2 cellular contexts compared by ENCODE assay signal in the genomic region with DNA sequence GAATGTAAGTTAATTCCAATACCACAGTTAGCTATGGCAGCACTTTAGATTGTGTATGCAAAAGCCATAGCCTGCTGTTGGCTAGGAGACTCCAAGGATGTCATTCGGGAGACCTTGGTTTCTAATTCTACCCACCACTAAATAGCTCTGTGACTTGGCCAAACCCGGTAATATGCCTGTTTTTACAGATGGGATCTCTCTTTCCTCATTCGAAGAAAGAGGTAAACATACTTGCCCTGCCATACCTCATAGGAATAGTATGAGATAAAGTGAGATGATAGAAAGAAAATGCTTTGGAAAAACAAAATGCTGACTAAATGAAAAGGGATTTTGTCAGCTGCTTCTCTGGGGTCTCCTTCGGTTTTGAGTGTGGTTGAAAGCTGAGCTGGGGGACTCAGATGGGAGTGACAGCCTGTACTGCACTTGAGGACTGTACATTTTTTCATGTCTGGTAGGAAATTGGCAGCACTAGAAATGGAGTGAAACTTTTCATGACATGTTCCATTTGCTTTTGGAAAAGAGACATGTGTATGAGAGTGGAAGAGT.
TF ChIP-seq lines count a peak whose summit lies in the region.

No MANE protein-coding gene starts in this region.

TF ChIP-seq in SK-N-SH, 30 proteins besides CTCF, POLR2A, EP300 and RAD21:
- no peak for TF ChIP-seq MXI1 (IDR thresholded peaks at IDR 0.05; ENCODE audit: low read depth, low read length)
- peak; percentile 7; the same call in 1 of the 2 replicates for TF ChIP-seq TCF12 (IDR thresholded peaks at IDR 0.05)

TF ChIP-seq in SK-N-SH treated with all-trans-retinoic acid at 6 μM for 48 hours, 23 proteins besides CTCF, POLR2A, EP300 and RAD21:
- TF ChIP-seq, protein P1, sequence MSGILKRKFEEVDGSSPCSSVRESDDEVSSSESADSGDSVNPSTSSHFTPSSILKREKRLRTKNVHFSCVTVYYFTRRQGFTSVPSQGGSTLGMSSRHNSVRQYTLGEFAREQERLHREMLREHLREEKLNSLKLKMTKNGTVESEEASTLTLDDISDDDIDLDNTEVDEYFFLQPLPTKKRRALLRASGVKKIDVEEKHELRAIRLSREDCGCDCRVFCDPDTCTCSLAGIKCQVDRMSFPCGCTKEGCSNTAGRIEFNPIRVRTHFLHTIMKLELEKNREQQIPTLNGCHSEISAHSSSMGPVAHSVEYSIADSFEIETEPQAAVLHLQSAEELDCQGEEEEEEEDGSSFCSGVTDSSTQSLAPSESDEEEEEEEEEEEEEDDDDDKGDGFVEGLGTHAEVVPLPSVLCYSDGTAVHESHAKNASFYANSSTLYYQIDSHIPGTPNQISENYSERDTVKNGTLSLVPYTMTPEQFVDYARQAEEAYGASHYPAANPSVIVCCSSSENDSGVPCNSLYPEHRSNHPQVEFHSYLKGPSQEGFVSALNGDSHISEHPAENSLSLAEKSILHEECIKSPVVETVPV (CRISPR knock-in tag; IDR thresholded peaks at IDR 0.05) = no peak
- TF ChIP-seq ESRRG (CRISPR knock-in tag; IDR thresholded peaks at IDR 0.05) (no peak), CSDC2 (CRISPR knock-in tag; IDR thresholded peaks at IDR 0.05) (no peak), OSR1 (CRISPR knock-in tag; IDR thresholded peaks at IDR 0.05) (no peak), TCF4 (CRISPR knock-in tag; IDR thresholded peaks at IDR 0.05; ENCODE audit: borderline replicate concordance) (no peak)
- TF ChIP-seq, protein P2, sequence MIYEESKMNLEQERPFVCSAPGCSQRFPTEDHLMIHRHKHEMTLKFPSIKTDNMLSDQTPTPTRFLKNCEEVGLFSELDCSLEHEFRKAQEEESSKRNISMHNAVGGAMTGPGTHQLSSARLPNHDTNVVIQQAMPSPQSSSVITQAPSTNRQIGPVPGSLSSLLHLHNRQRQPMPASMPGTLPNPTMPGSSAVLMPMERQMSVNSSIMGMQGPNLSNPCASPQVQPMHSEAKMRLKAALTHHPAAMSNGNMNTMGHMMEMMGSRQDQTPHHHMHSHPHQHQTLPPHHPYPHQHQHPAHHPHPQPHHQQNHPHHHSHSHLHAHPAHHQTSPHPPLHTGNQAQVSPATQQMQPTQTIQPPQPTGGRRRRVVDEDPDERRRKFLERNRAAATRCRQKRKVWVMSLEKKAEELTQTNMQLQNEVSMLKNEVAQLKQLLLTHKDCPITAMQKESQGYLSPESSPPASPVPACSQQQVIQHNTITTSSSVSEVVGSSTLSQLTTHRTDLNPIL (CRISPR knock-in tag; IDR thresholded peaks at IDR 0.05; ENCODE audit: low read depth) = no peak
TF ChIP-seq in SK-N-SH treated with all-trans-retinoic acid at 6 μM for 48 hours: peak in this region for 0.
